Comparison of ENCODE assay signal across 21 cellular contexts in genomic region chr14:32038876-32039275, GRCh38. TPM values are rescaled to one million over a fixed set of nuclear protein-coding genes. Genes with fewer than 3 reads are reported as not detected.
DNase-seq lines count a peak whose midpoint lies in the region; ATAC-seq and TF ChIP-seq lines count a peak whose summit lies in the region.
"Had no signal": no experiment of that assay in that cellular context is flagged by ENCODE, and none has a peak within 500 bp of the region (broad histone marks: within the 10 kb centered on the region; RNA-seq: fewer than 3 reads in every experiment).

No MANE protein-coding gene starts in this region.

- H3K27ac ChIP-seq in PC-3 (ENCODE audit: low read length): no peak overlapping the region
- H3K27ac ChIP-seq in mesenchymal stem cell (ENCODE audit: low read length, poor library complexity, severe bottlenecking): no peak overlapping the region
- no peak overlapping the region for H3K27ac ChIP-seq in adrenal gland
- H3K27ac ChIP-seq: 22Rv1; BLaER1 treated with 17β-estradiol and CSF1 and Interleukin-3, amounts not matched to agents 10 nM and 100 nM; SK-N-MC had no signal

- 0 out of 2 replicates have a peak, but pooled peaks cover 6% of the 10 kb centered on the region for H3K9me2 ChIP-seq in PC-3 (replicated peaks; ENCODE audit: low read length)

- H3K23ac ChIP-seq in mesenchymal stem cell (ENCODE audit: low read length in 2 of 2): no peak overlapping the region

- no peak overlapping the region for H4K8ac ChIP-seq in mesenchymal stem cell (ENCODE audit: low read length)

- ATAC-seq in PC-3 (no peak), GM18519 (IDR thresholded peaks at IDR 0.05; ENCODE audit: low FRiP score, unreplicated experiment) (no peak)
- ATAC-seq: natural killer cell treated with Interleukin-12 subunit alpha and Interleukin-12 subunit beta and Interleukin-15 and Interleukin-18, amount 100 ng/mL, for 72 hours; stimulated activated effector memory CD8-positive, alpha-beta T cell treated with anti-CD3 and anti-CD28 coated beads, Interleukin-12 subunit alpha, Interleukin-12 subunit beta, amount 100 ng/mL, for 72 hours had no signal

- no peak overlapping the region for H2BK15ac ChIP-seq in mesenchymal stem cell (ENCODE audit: low read depth, poor library complexity, severe bottlenecking)

- H3K27me3 ChIP-seq in PC-3 (ENCODE audit: low read length): no peaks in the 10 kb centered on the region
- peaks cover 0 to 8% of the 10 kb centered on the region in 2 experiments for H3K27me3 ChIP-seq in mesenchymal stem cell (ENCODE audit: control insufficient read depth in 1 of 2, insufficient read depth in 1 of 2, low read length in 2 of 2)
- no peaks in the 10 kb centered on the region for H3K27me3 ChIP-seq in adrenal gland
- H3K27me3 ChIP-seq: BLaER1 treated with 17β-estradiol and CSF1 and Interleukin-3, amounts not matched to agents 10 nM and 100 nM had no signal

- H3K4me2 ChIP-seq in PC-3 (ENCODE audit: low read length): no peak overlapping the region
- no peak overlapping the region for H3K4me2 ChIP-seq in mesenchymal stem cell (ENCODE audit: low read length, poor library complexity, severe bottlenecking)
- H3K4me2 ChIP-seq: BLaER1 treated with 17β-estradiol and CSF1 and Interleukin-3, amounts not matched to agents 10 nM and 100 nM had no signal

- no peaks in the 10 kb centered on the region for H3K36me3 ChIP-seq in PC-3 (ENCODE audit: low read depth, low read length)
- H3K36me3 ChIP-seq in mesenchymal stem cell (ENCODE audit: control insufficient read depth in 1 of 2, insufficient read depth in 2 of 2, low read depth in 1 of 2, low read length in 2 of 2): no peaks in the 10 kb centered on the region
- no peaks in the 10 kb centered on the region for H3K36me3 ChIP-seq in adrenal gland (replicated peaks in 1 of 2)
- H3K36me3 ChIP-seq: BLaER1 treated with 17β-estradiol and CSF1 and Interleukin-3, amounts not matched to agents 10 nM and 100 nM had no signal

- H4K20me1 ChIP-seq in PC-3 (ENCODE audit: low read length): no peaks in the 10 kb centered on the region
- H4K20me1 ChIP-seq: BLaER1 treated with 17β-estradiol and CSF1 and Interleukin-3, amounts not matched to agents 10 nM and 100 nM had no signal

- H2AK5ac ChIP-seq in mesenchymal stem cell (ENCODE audit: low read length, severe bottlenecking): no peak overlapping the region

- BruUV-seq in PC-3 (replicated peaks; lab: Mats Ljungman, UMichigan): no TSS peak

- H2BK12ac ChIP-seq in mesenchymal stem cell (ENCODE audit: low read length in 2 of 2): no peak overlapping the region

- CTCF ChIA-PET in PC-3 (lab: Charles Lee): no interaction called here

- H3K14ac ChIP-seq in mesenchymal stem cell (ENCODE audit: low read length in 2 of 2): no peak overlapping the region

- H2BK5ac ChIP-seq in mesenchymal stem cell (ENCODE audit: low read depth, low read length, poor library complexity, severe bottlenecking): no peak overlapping the region

- 0 out of 2 replicates have a peak, but pooled peaks cover 6% of the 10 kb centered on the region for H3K4me1 ChIP-seq in PC-3 (ENCODE audit: insufficient read depth, low read length)
- no peaks in the 10 kb centered on the region for H3K4me1 ChIP-seq in mesenchymal stem cell (ENCODE audit: control insufficient read depth, insufficient read depth, low read depth, low read length)
- peaks cover 4 to 12% of the 10 kb centered on the region in 2 donors for H3K4me1 ChIP-seq in adrenal gland (replicated peaks in 1 of 2)

- H2AFZ ChIP-seq in PC-3 (ENCODE audit: low read length) (no peak overlapping the region), mesenchymal stem cell (ENCODE audit: low read depth, low read length) (no peak overlapping the region)

- DNase-seq in DMS153 (lab: John Stamatoyannopoulos, UW): peak; percentile 23
- DNase-seq in DMS153 treated with DMSO at 0.1 percent for 48 hours (lab: John Stamatoyannopoulos, UW; ENCODE audit: unreplicated experiment): no peak
- peak; percentile 78 for DNase-seq in NCI-H2029 treated with DMSO at 0.1 percent for 48 hours (lab: John Stamatoyannopoulos, UW)
- peak; percentile 27 for DNase-seq in PC-3
- DNase-seq in mesenchymal stem cell: peak; percentile 66
- no peak for DNase-seq in stimulated activated CD4-positive, alpha-beta T cell treated with anti-CD3 and anti-CD28 coated beads, Interleukin-4, amount 100 ng/mL, for 24 hours
- no peak for DNase-seq in adrenal gland
- DNase-seq: activated CD4-positive, alpha-beta T cell treated with anti-CD3 and anti-CD28 coated beads for 48 hours; activated naive CD4-positive, alpha-beta T cell treated with anti-CD3 and anti-CD28 coated beads, Interleukin-2, amount 10 ng/mL, durations not matched to agents 7 days and 5 days; dermis blood vessel endothelial cell; DMS 273 treated with DMSO at 0.1 percent for 48 hours; KG1; NCI-H1694 treated with DMSO at 0.1 percent for 48 hours; posterior cingulate gyrus; trophoblast cell had no signal

- no peak overlapping the region for H4K91ac ChIP-seq in mesenchymal stem cell (ENCODE audit: low read length)

- POLR2A ChIA-PET in PC-3 (lab: Charles Lee; ENCODE audit: unreplicated experiment): no interaction called here

- no peak overlapping the region for H2BK120ac ChIP-seq in mesenchymal stem cell (ENCODE audit: low read depth, low read length)

- H3K79me1 ChIP-seq in mesenchymal stem cell (replicated peaks; ENCODE audit: low read length, poor library complexity, severe bottlenecking): no peaks in the 10 kb centered on the region

- no peak overlapping the region for H3K4ac ChIP-seq in mesenchymal stem cell (ENCODE audit: low read depth in 1 of 2, low read length in 2 of 2)

- H3K4me3 ChIP-seq in PC-3 (ENCODE audit: low read length) (no peak overlapping the region), mesenchymal stem cell (ENCODE audit: insufficient read depth in 1 of 2, low read depth in 1 of 2, low read length in 2 of 2) (no peak overlapping the region), adrenal gland (no peak overlapping the region)
- H3K4me3 ChIP-seq: BLaER1 treated with 17β-estradiol and CSF1 and Interleukin-3, amounts not matched to agents 10 nM and 100 nM; SK-N-MC had no signal

- TF ChIP-seq CTCF in PC-3 (conservative IDR thresholded peaks at IDR 0.05; ENCODE audit: low read depth, low read length) (no peak), adrenal gland (IDR thresholded peaks at IDR 0.05) (no peak)

- no peaks in the 10 kb centered on the region for H3F3A ChIP-seq in PC-3 (ENCODE audit: low read length, unreplicated experiment)

- TF ChIP-seq POLR2A in adrenal gland (IDR thresholded peaks at IDR 0.05): no peak

- 0% methylated on average over 1 of the region's 1 CpG for WGBS in mesenchymal stem cell
- WGBS in adrenal gland, 4 donors: 7 to 37% (median 22%) methylated on average over 1 of the region's 1 CpG

- H3K9ac ChIP-seq in PC-3 (ENCODE audit: low read length) (no peak overlapping the region), mesenchymal stem cell (ENCODE audit: low read length) (no peak overlapping the region)
- H3K9ac ChIP-seq: BLaER1 treated with 17β-estradiol and CSF1 and Interleukin-3, amounts not matched to agents 10 nM and 100 nM had no signal

- H3K18ac ChIP-seq in mesenchymal stem cell (ENCODE audit: low read depth in 1 of 2, low read length in 2 of 2): no peak overlapping the region

- H3K9me3 ChIP-seq in PC-3 (ENCODE audit: low read length): no peaks in the 10 kb centered on the region
- no peaks in the 10 kb centered on the region for H3K9me3 ChIP-seq in mesenchymal stem cell (ENCODE audit: control insufficient read depth, low read length)
- H3K9me3 ChIP-seq in adrenal gland (replicated peaks in 1 of 3): no peaks in the 10 kb centered on the region
- H3K9me3 ChIP-seq: BLaER1 treated with 17β-estradiol and CSF1 and Interleukin-3, amounts not matched to agents 10 nM and 100 nM had no signal

- intact Hi-C loops in PC-3 (cut with micrococcal nuclease): no loop called here
- intact Hi-C loops in adrenal gland (cut with DNase I): no loop called here

- H3K79me2 ChIP-seq in PC-3 (ENCODE audit: low read length): no peaks in the 10 kb centered on the region

RNA-seq across cellular contexts. Expression of gene ARHGAP5, which starts 38.2 kb away (rescaled TPM):
- total RNA-seq in PC-3 (2014; rRNA removed): 46.4 and 62.1 TPM in 2 replicates
- 40.4 TPM for polyA plus RNA-seq in mesenchymal stem cell (2013, experiment 1 of 2)
- polyA plus RNA-seq in mesenchymal stem cell (2013, experiment 2 of 2): 42.2 TPM
- 10 to 100 TPM; 42.3 to 100.0 (median 79.9) TPM for total RNA-seq in adrenal gland
- 10 to 100 TPM; 11.9 to 49.1 (median 15.8) TPM for polyA plus RNA-seq in adrenal gland

Comparison
In these comparisons a context has a peak if more than half of its experiments do, and no peak if none do; other contexts are left out.
1. DNase-seq: peak in DMS153 (single experiment), NCI-H2029 treated with DMSO at 0.1 percent for 48 hours (single experiment), PC-3 (single experiment) and mesenchymal stem cell (single experiment); none in DMS153 treated with DMSO at 0.1 percent for 48 hours (single experiment), stimulated activated CD4-positive, alpha-beta T cell treated with anti-CD3 and anti-CD28 coated beads, Interleukin-4, amount 100 ng/mL, for 24 hours (single experiment) and adrenal gland (0 of 7).